1 cellular context compared by ENCODE assay signal in genomic region chr6:137155830-137156229, GRCh38.
TF ChIP-seq lines count a peak whose summit lies in the region.

No MANE protein-coding gene starts in this region.

TF ChIP-seq in K562, 482 proteins besides CTCF, POLR2A, EP300 and RAD21 (continued from another document and continues in another):
- TF ChIP-seq MGA (IDR thresholded peaks at IDR 0.05): no peak
- no peak for TF ChIP-seq EGR1 (conservative IDR thresholded peaks at IDR 0.05)
- TF ChIP-seq ZBTB17 (CRISPR knock-in tag; IDR thresholded peaks at IDR 0.05): no peak
- TF ChIP-seq ZNF395 (CRISPR knock-in tag; IDR thresholded peaks at IDR 0.05): no peak
- TF ChIP-seq CHD4 (IDR thresholded peaks at IDR 0.05; ENCODE audit: insufficient read depth, insufficient replicate concordance, low read depth, low read length, poor library complexity, severe bottlenecking): no peak
- TF ChIP-seq CEBPZ (IDR thresholded peaks at IDR 0.05; ENCODE audit: borderline replicate concordance, low read depth, low read length): no peak
- no peak for TF ChIP-seq SREBF1 (IDR thresholded peaks at IDR 0.05; ENCODE audit: borderline replicate concordance, low read depth, low read length)
- TF ChIP-seq ZNF316 (IDR thresholded peaks at IDR 0.05): no peak
- no peak for TF ChIP-seq HOXB6 (CRISPR knock-in tag; IDR thresholded peaks at IDR 0.05; ENCODE audit: borderline replicate concordance)
- no peak for TF ChIP-seq POLR2B (IDR thresholded peaks at IDR 0.05; ENCODE audit: low read depth, partially characterized antibody)
- TF ChIP-seq SAFB (IDR thresholded peaks at IDR 0.05; ENCODE audit: borderline replicate concordance, low read depth, low read length): no peak
- TF ChIP-seq ELF2 (CRISPR knock-in tag; IDR thresholded peaks at IDR 0.05): no peak
- no peak; a peak in 1 of 4 replicates for TF ChIP-seq ZNF639 (CRISPR knock-in tag; conservative IDR thresholded peaks at IDR 0.05 in 1 of 2, IDR thresholded peaks at IDR 0.05 in 1 of 2)
- TF ChIP-seq MAX (CRISPR knock-in tag; IDR thresholded peaks at IDR 0.05): no peak
- no peak for TF ChIP-seq HLTF (IDR thresholded peaks at IDR 0.05)
- TF ChIP-seq GTF2E2 (tag; IDR thresholded peaks at IDR 0.05): no peak
- peak; percentile 69 for TF ChIP-seq ZNF766 (CRISPR knock-in tag; conservative IDR thresholded peaks at IDR 0.05)
- no peak for TF ChIP-seq ARID2 (IDR thresholded peaks at IDR 0.05)
- TF ChIP-seq ETV6 (IDR thresholded peaks at IDR 0.05; ENCODE audit: borderline replicate concordance in 1 of 2, low read depth in 2 of 2, low read length in 1 of 2): no peak
- TF ChIP-seq ETV6 (CRISPR knock-in tag; IDR thresholded peaks at IDR 0.05; ENCODE audit: borderline replicate concordance): no peak
- TF ChIP-seq TARDBP (IDR thresholded peaks at IDR 0.05): no peak
- 0 out of 2 replicates have a peak, but pooled peaks have one; percentile 62 for TF ChIP-seq ZNF589 (CRISPR knock-in tag; IDR thresholded peaks at IDR 0.05; ENCODE audit: low read depth)
- TF ChIP-seq ZBTB26 (CRISPR knock-in tag; IDR thresholded peaks at IDR 0.05): no peak
- no peak for TF ChIP-seq GATA2 (CRISPR knock-in tag; IDR thresholded peaks at IDR 0.05)
- TF ChIP-seq, protein P1, sequence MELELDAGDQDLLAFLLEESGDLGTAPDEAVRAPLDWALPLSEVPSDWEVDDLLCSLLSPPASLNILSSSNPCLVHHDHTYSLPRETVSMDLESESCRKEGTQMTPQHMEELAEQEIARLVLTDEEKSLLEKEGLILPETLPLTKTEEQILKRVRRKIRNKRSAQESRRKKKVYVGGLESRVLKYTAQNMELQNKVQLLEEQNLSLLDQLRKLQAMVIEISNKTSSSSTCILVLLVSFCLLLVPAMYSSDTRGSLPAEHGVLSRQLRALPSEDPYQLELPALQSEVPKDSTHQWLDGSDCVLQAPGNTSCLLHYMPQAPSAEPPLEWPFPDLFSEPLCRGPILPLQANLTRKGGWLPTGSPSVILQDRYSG (tag; conservative IDR thresholded peaks at IDR 0.05; ENCODE audit: low read depth): 0 out of 2 replicates have a peak, but pooled peaks have one; percentile 36
- TF ChIP-seq, protein P2, sequence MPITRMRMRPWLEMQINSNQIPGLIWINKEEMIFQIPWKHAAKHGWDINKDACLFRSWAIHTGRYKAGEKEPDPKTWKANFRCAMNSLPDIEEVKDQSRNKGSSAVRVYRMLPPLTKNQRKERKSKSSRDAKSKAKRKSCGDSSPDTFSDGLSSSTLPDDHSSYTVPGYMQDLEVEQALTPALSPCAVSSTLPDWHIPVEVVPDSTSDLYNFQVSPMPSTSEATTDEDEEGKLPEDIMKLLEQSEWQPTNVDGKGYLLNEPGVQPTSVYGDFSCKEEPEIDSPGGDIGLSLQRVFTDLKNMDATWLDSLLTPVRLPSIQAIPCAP (CRISPR knock-in tag; IDR thresholded peaks at IDR 0.05; ENCODE audit: borderline replicate concordance): no peak
- TF ChIP-seq FOSL1 (tag; conservative IDR thresholded peaks at IDR 0.05): peak; percentile 64; the same call in 1 of the 2 replicates
- no peak for TF ChIP-seq ZNF444 (CRISPR knock-in tag; IDR thresholded peaks at IDR 0.05)
- TF ChIP-seq HMG20B (CRISPR knock-in tag; IDR thresholded peaks at IDR 0.05): no peak
- TF ChIP-seq THAP7 (CRISPR knock-in tag; IDR thresholded peaks at IDR 0.05): no peak
- no peak for TF ChIP-seq SMARCB1 (IDR thresholded peaks at IDR 0.05; ENCODE audit: insufficient read length, low read depth)
- no peak for TF ChIP-seq ZNF280A (IDR thresholded peaks at IDR 0.05; ENCODE audit: low read depth, partially characterized antibody)
